20 cellular contexts compared by ENCODE assay signal in the genomic region with DNA sequence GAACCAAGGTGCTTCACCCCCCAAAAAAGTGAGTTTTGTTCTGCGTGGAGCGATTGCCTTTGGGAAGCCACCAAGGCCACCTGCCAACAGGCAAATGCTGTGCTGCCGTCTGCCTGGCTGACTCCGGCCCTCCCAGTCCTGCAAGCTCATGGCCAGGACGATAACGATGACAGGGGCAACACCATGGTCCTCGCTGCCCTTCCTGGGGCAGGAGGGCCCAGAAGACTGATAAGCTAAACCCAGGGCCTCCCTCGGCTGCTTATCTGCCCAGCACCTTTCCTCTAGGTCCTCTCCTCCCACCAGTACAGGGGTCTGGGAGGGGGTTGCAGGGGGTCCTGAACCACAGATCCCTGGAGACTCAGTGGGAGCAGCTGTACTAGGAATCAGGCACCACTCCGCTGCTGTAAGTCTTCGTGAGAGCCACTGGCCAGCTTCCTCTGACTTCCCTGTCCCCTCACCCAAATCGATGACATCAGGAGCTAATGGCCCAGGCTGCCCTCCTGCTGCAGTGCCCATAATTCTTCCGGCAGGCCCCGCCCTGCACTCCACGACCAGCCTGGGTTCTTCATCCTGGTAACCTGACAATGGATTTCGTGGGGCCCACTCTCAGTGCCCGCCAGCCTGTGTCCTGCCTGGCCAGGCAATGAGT. TPM values are rescaled to one million over a fixed set of nuclear protein-coding genes. Genes with fewer than 3 reads are reported as not detected.
DNase-seq lines count a peak whose midpoint lies in the region; ATAC-seq and TF ChIP-seq lines count a peak whose summit lies in the region.
"Had no signal": no experiment of that assay in that cellular context is flagged by ENCODE, and none has a peak within 500 bp of the region (broad histone marks: within the 10 kb centered on the region; RNA-seq: fewer than 3 reads in every experiment).

No MANE protein-coding gene starts in this region.

- no peak for TF ChIP-seq CTCF in gastrocnemius medialis (IDR thresholded peaks at IDR 0.05 in 4 of 5, conservative IDR thresholded peaks at IDR 0.05 in 1 of 5)

- peaks cover 52 to 69% of the 10 kb centered on the region in 2 donors for H3K4me1 ChIP-seq in gastrocnemius medialis

- H3K27ac ChIP-seq in gastrocnemius medialis = peak overlapping the region; percentile 95 to 99 (median 96)

- DNase-seq in OCI-M2 (lab: John Stamatoyannopoulos, UW; ENCODE audit: unreplicated experiment) = peak; percentile 88
- DNase-seq in cerebellum (ENCODE audit: low spot score) = peak; percentile 72
- peak; percentile 64 for DNase-seq in left ventricle myocardium superior
- peak; percentile 2 to 56 for DNase-seq in gastrocnemius medialis
- no peak for DNase-seq in NCI-H510A treated with DMSO at 0.1 percent for 48 hours (lab: John Stamatoyannopoulos, UW)
- DNase-seq in NCI-H1092 (lab: John Stamatoyannopoulos, UW) = no peak
- no peak for DNase-seq in stimulated activated CD4-positive, alpha-beta T cell treated with anti-CD3 and anti-CD28 coated beads, Interleukin-1b, Interleukin-23, amount 100 ng/mL, for 48 hours
- no peak for DNase-seq in dermis blood vessel endothelial cell
- DNase-seq: activated naive CD4-positive, alpha-beta T cell treated with anti-CD3 and anti-CD28 coated beads, Interleukin-2, amount 50 U/mL, for 16 hours; activated T-cell treated with anti-CD3 and anti-CD28 coated beads, Interleukin-2, amount 50 U/mL, for 4 hours; CD4-positive, alpha-beta T cell; DMS53; foreskin melanocyte; left lung; mucosa of descending colon; NCI-H1417 treated with DMSO at 0.1 percent for 48 hours; NCI-H526; stimulated activated naive B cell treated with anti-CD40 and anti-IgM and Interleukin-4, amounts not matched to agents 10 μg/mL and 1 μg/mL and 100 μg/mL, for 72 hours; thyroid gland had no signal

- in situ Hi-C loops in gastrocnemius medialis (cut with MboI; ENCODE audit: low sequenced_read_pairs in 4 of 4) = loop anchor here in 1 of 4 donors (25.0 kb wide), 1 partner anchor 192 kb away; the partner anchor contains the start of genes MOK and ZNF839

- TF ChIP-seq POLR2A in gastrocnemius medialis (IDR thresholded peaks at IDR 0.05) = no peak

- H3K27me3 ChIP-seq in gastrocnemius medialis = no peaks in the 10 kb centered on the region
- H3K27me3 ChIP-seq: left lung, thyroid gland had no signal

- no peaks in the 10 kb centered on the region for H3K9me3 ChIP-seq in gastrocnemius medialis
- H3K9me3 ChIP-seq: left lung, mucosa of descending colon, thyroid gland had no signal

- H3K4me3 ChIP-seq in gastrocnemius medialis = no peak overlapping the region
- H3K4me3 ChIP-seq: left lung, mucosa of descending colon, thyroid gland had no signal

- ATAC-seq in left ventricle myocardium superior (peak; percentile 5), gastrocnemius medialis (no peak)
- ATAC-seq: activated T-cell treated with anti-CD3 and anti-CD28 coated beads, Interleukin-2, amount 50 U/mL, for 4 hours; left lung; mucosa of descending colon; stimulated activated naive B cell treated with anti-CD40 and anti-IgM and Interleukin-4, amounts not matched to agents 10 μg/mL and 1 μg/mL and 100 μg/mL, for 72 hours; WTC11 had no signal

- no peaks in the 10 kb centered on the region for H3K36me3 ChIP-seq in gastrocnemius medialis
- H3K36me3 ChIP-seq: thyroid gland had no signal

- intact Hi-C loops in left ventricle myocardium superior (cut with micrococcal nuclease) = no loop called here
- intact Hi-C loops in gastrocnemius medialis (cut with DNase I; ENCODE audit: low total_unique reads) = no loop called here

RNA-seq across cellular contexts. Expression of gene ANKRD9, which starts 5.2 kb away (rescaled TPM):
- 7.3 TPM for total RNA-seq in cerebellum
- 167 TPM for total RNA-seq in left ventricle myocardium superior
- 100 to 1,000 TPM; 155 to 450 (median 216) TPM for total RNA-seq in gastrocnemius medialis
- total RNA-seq in dermis blood vessel endothelial cell = 20.3 and 24.2 TPM in 2 replicates

Comparison
In these comparisons a context has a peak if more than half of its experiments do, and no peak if none do; other contexts are left out.
1. DNase-seq: peak in OCI-M2 (single experiment), cerebellum (single experiment), left ventricle myocardium superior (single experiment) and gastrocnemius medialis (2 of 2); none in NCI-H510A treated with DMSO at 0.1 percent for 48 hours (single experiment), NCI-H1092 (single experiment), stimulated activated CD4-positive, alpha-beta T cell treated with anti-CD3 and anti-CD28 coated beads, Interleukin-1b, Interleukin-23, amount 100 ng/mL, for 48 hours (single experiment) and dermis blood vessel endothelial cell (single experiment).